8 cellular contexts compared by ENCODE assay signal in genomic region chr2:44578401-44579135, GRCh38.
DNase-seq lines count a peak whose midpoint lies in the region; ATAC-seq, FAIRE-seq and TF ChIP-seq lines count a peak whose summit lies in the region.

No MANE protein-coding gene starts in this region.

- TF ChIP-seq CTCF in CD4-positive, alpha-beta T cell (IDR thresholded peaks at IDR 0.05), result no peak

- peak; percentile 46 for DNase-seq in COLO829 (ENCODE audit: low spot score)
- DNase-seq in RPMI7951 (ENCODE audit: low read depth), result peak; percentile 71
- DNase-seq in RCC 7860 (ENCODE audit: low spot score), result no peak
- no peak for DNase-seq in occipital lobe (lab: John Stamatoyannopoulos, UW)
- no peak for DNase-seq in CD4-positive, alpha-beta T cell

- CTCF ChIA-PET in CD4-positive, alpha-beta T cell (lab: Charles Lee), result no interaction called here

- H3K27ac ChIP-seq in CD4-positive, alpha-beta T cell (ENCODE audit: low read depth, low read length), result no peak overlapping the region

- POLR2A ChIA-PET in CD4-positive, alpha-beta T cell (lab: Charles Lee), result interaction anchor here (0.8 kb wide), 1 partner anchor 20 kb away, joined by 3 read pairs; no protein-coding TSS in a partner anchor

- intact Hi-C loops in CD4-positive, alpha-beta T cell (cut with DNase I, micrococcal nuclease), result no loop called here

- H3K27ac Mint-ChIP-seq in CD4-positive, alpha-beta T cell, result no peak overlapping the region

- peaks cover 4% of the 10 kb centered on the region for H3K36me3 Mint-ChIP-seq in CD4-positive, alpha-beta T cell (ENCODE audit: low read depth)

- H3K9me3 Mint-ChIP-seq in CD4-positive, alpha-beta T cell, result no peaks in the 10 kb centered on the region

- H3K4me1 Mint-ChIP-seq in CD4-positive, alpha-beta T cell (ENCODE audit: low read depth), result peaks cover 48% of the 10 kb centered on the region

- ATAC-seq in GM21786 (IDR thresholded peaks at IDR 0.05; ENCODE audit: unreplicated experiment) (peak; percentile 85), GM18498 (IDR thresholded peaks at IDR 0.05; ENCODE audit: unreplicated experiment) (no peak)
- ATAC-seq in CD4-positive, alpha-beta T cell (ENCODE audit: poor library complexity), result no peak

- no peaks in the 10 kb centered on the region for H3K27me3 Mint-ChIP-seq in CD4-positive, alpha-beta T cell

- no peak overlapping the region for H3K4me3 Mint-ChIP-seq in CD4-positive, alpha-beta T cell

- H3K27me3 ChIP-seq in CD4-positive, alpha-beta T cell (ENCODE audit: control insufficient read depth, insufficient read depth, low read length), result no peaks in the 10 kb centered on the region

- H3K9me3 ChIP-seq in CD4-positive, alpha-beta T cell (ENCODE audit: control insufficient read depth, low read length), result no peaks in the 10 kb centered on the region

- FAIRE-seq in islet of Langerhans (lab: Jason Lieb, UNC), result peak; percentile 73
- no peak for FAIRE-seq in RCC 7860 (lab: Jason Lieb, UNC)

Comparison
In these comparisons a context has a peak if more than half of its experiments do, and no peak if none do; other contexts are left out.
1. DNase-seq: peak in COLO829 (single experiment) and RPMI7951 (single experiment); none in RCC 7860 (single experiment), occipital lobe (single experiment) and CD4-positive, alpha-beta T cell (0 of 10).